Comparison of ENCODE assay signal across 1 cellular context in the genomic region with DNA sequence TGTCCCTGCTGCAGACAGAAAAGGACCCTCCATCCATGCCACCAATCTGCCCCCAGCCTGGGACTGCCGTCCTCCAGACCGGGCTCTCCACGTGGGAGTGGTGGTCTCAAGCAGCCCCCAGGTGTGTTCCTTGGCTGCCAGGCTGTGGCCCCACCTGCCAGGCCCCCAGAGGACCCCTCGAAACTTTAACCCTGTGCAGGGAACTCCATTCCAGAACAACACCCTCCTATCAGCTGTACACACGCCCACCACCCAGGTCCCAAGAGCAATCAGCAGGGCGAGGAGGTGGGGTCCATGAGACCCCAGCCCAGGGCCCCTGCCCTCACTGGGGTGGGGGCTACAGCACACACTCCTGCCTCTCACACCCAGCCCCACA.
TF ChIP-seq lines count a peak whose summit lies in the region.

No MANE protein-coding gene starts in this region.

TF ChIP-seq in HCT116, 20 proteins besides CTCF, POLR2A, EP300 and RAD21:
- TF ChIP-seq SIN3A (IDR thresholded peaks at IDR 0.05; ENCODE audit: low read depth) (no peak), SRF (IDR thresholded peaks at IDR 0.05; ENCODE audit: low read depth) (no peak), TCF7L2 (IDR thresholded peaks at IDR 0.05; ENCODE audit: borderline replicate concordance, extremely low read depth, insufficient read depth, insufficient read length) (no peak), EZH2phosphoT487 (IDR thresholded peaks at IDR 0.05; ENCODE audit: borderline replicate concordance) (no peak), POLR2AphosphoS5 (IDR thresholded peaks at IDR 0.05; ENCODE audit: low read depth, low read length) (peak; percentile 18; the same call in 1 of the 2 replicates)
- TF ChIP-seq, protein P1, sequence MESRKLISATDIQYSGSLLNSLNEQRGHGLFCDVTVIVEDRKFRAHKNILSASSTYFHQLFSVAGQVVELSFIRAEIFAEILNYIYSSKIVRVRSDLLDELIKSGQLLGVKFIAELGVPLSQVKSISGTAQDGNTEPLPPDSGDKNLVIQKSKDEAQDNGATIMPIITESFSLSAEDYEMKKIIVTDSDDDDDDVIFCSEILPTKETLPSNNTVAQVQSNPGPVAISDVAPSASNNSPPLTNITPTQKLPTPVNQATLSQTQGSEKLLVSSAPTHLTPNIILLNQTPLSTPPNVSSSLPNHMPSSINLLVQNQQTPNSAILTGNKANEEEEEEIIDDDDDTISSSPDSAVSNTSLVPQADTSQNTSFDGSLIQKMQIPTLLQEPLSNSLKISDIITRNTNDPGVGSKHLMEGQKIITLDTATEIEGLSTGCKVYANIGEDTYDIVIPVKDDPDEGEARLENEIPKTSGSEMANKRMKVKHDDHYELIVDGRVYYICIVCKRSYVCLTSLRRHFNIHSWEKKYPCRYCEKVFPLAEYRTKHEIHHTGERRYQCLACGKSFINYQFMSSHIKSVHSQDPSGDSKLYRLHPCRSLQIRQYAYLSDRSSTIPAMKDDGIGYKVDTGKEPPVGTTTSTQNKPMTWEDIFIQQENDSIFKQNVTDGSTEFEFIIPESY (IDR thresholded peaks at IDR 0.05; ENCODE audit: extremely low read depth, insufficient replicate concordance, low read length), result no peak
